ENCODE assay signal across 20 cellular contexts in the genomic region with DNA sequence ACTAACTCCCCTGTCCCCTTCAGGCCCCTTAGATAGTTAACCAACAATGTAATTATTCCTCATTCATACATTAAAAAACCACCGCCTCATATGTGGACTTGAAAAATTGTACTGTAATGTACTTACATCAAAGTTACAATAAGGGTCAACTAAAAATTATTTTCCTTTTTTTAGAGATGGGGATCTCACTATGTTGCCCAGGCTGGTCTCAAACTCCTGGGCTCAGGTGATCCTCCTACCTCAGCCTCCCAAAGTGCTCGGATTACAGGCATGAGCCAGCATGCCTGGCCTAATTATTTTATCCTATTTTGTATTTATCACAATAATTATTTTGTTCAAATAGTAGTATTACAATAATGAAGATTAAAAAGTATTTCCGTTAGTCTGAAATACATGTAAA.
"Had no signal": no experiment of that assay in that cellular context is flagged by ENCODE, and none has a peak within 500 bp of the region (broad histone marks: within the 10 kb centered on the region; RNA-seq: fewer than 3 reads in every experiment).

No MANE protein-coding gene starts in this region.

- H3K9me3 Mint-ChIP-seq: activated CD4-positive, alpha-beta memory T cell treated with anti-CD3 and anti-CD28 coated beads for 36 hours; activated CD4-positive, alpha-beta T cell treated with anti-CD3 and anti-CD28 coated beads, Interleukin-2, amount 10 ng/mL, durations not matched to agents 24 days and 14 days; activated naive CD4-positive, alpha-beta T cell treated with anti-CD3 and anti-CD28 coated beads, Interleukin-2, amount 50 U/mL, for 24 hours; activated T-helper 1 cell treated with anti-CD3 and anti-CD28 coated beads, Interleukin-12 subunit alpha, Interleukin-12 subunit beta, Interleukin-2, Interleukin-4 antibody, amounts not matched to agents 30 ng/mL and 10 ng/mL and 1 ng/mL, durations not matched to agents 14 hours and 24 hours and 36 hours had no signal

- DNase-seq: activated CD4-positive, alpha-beta memory T cell treated with anti-CD3 and anti-CD28 coated beads for 36 hours; activated CD4-positive, alpha-beta T cell treated with anti-CD3 and anti-CD28 coated beads, Interleukin-2, amount 10 ng/mL, durations not matched to agents 24 days and 14 days; activated CD4-positive, CD25-positive, alpha-beta regulatory T cell treated with anti-CD3 and anti-CD28 coated beads, Interleukin-2, amount 50 U/mL, for 72 hours; activated effector memory CD4-positive, alpha-beta T cell treated with Interleukin-2 at 50 U/mL for 16 hours; activated naive CD4-positive, alpha-beta T cell; activated T-cell treated with anti-CD3 and anti-CD28 coated beads, Interleukin-2, amount 50 U/mL, for 1 hour; brain microvascular endothelial cell; cerebellar nuclear complex; NCI-H1105 treated with DMSO at 0.1 percent for 48 hours; NCI-H1436 treated with DMSO at 0.1 percent for 48 hours; NCI-H187; NCI-H2081 treated with DMSO at 0.1 percent for 48 hours; NCI-H446; NCI-H524; SHP77; SW 1271 had no signal

- H3K4me3 Mint-ChIP-seq: activated CD4-positive, alpha-beta memory T cell treated with anti-CD3 and anti-CD28 coated beads for 36 hours; activated CD4-positive, alpha-beta T cell treated with anti-CD3 and anti-CD28 coated beads, Interleukin-2, amount 10 ng/mL, durations not matched to agents 24 days and 14 days; activated naive CD4-positive, alpha-beta T cell treated with anti-CD3 and anti-CD28 coated beads, Interleukin-2, amount 50 U/mL, for 24 hours; activated T-helper 1 cell treated with anti-CD3 and anti-CD28 coated beads, Interleukin-12 subunit alpha, Interleukin-12 subunit beta, Interleukin-2, Interleukin-4 antibody, amounts not matched to agents 30 ng/mL and 10 ng/mL and 1 ng/mL, durations not matched to agents 14 hours and 24 hours and 36 hours had no signal

- H3K27me3 ChIP-seq: brain microvascular endothelial cell, SJSA1 had no signal

- H3K4me1 ChIP-seq: SJSA1 had no signal

- ATAC-seq: SK-N-SH treated with all-trans-retinoic acid at 6 μM for 48 hours had no signal

- H3K27ac ChIP-seq: brain microvascular endothelial cell, SJSA1 had no signal

- H3K9me3 ChIP-seq: SJSA1 had no signal

- H3K4me3 ChIP-seq: SJSA1 had no signal

- H3K27ac Mint-ChIP-seq: activated CD4-positive, alpha-beta T cell treated with anti-CD3 and anti-CD28 coated beads, Interleukin-2, amount 10 ng/mL, durations not matched to agents 24 days and 14 days; activated T-helper 1 cell treated with anti-CD3 and anti-CD28 coated beads, Interleukin-12 subunit alpha, Interleukin-12 subunit beta, Interleukin-2, Interleukin-4 antibody, amounts not matched to agents 30 ng/mL and 10 ng/mL and 1 ng/mL, durations not matched to agents 14 hours and 24 hours and 36 hours had no signal

- H3K27me3 Mint-ChIP-seq: activated CD4-positive, alpha-beta memory T cell treated with anti-CD3 and anti-CD28 coated beads for 36 hours; activated CD4-positive, alpha-beta T cell treated with anti-CD3 and anti-CD28 coated beads, Interleukin-2, amount 10 ng/mL, durations not matched to agents 24 days and 14 days; activated naive CD4-positive, alpha-beta T cell treated with anti-CD3 and anti-CD28 coated beads, Interleukin-2, amount 50 U/mL, for 24 hours had no signal
